In the genomic region with DNA sequence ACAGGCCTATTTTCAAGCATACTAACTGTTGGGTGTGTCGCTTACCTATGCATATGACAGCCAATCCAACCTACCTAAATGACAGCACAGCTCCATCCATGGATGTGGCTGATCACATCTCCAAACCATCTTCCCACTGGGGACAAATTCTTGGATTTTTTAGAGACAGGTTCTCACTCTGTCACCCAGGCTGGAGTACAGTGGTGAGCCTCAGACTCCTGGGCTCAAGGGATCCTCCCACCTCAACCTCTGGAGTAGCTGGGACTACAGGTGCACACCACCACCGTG, we compare ENCODE assay signal across 1 cellular context.
TF ChIP-seq lines count a peak whose summit lies in the region.

No MANE protein-coding gene starts in this region.

TF ChIP-seq in K562, 482 proteins besides CTCF, POLR2A, EP300 and RAD21 (continued from another document):
- TF ChIP-seq, protein P1, sequence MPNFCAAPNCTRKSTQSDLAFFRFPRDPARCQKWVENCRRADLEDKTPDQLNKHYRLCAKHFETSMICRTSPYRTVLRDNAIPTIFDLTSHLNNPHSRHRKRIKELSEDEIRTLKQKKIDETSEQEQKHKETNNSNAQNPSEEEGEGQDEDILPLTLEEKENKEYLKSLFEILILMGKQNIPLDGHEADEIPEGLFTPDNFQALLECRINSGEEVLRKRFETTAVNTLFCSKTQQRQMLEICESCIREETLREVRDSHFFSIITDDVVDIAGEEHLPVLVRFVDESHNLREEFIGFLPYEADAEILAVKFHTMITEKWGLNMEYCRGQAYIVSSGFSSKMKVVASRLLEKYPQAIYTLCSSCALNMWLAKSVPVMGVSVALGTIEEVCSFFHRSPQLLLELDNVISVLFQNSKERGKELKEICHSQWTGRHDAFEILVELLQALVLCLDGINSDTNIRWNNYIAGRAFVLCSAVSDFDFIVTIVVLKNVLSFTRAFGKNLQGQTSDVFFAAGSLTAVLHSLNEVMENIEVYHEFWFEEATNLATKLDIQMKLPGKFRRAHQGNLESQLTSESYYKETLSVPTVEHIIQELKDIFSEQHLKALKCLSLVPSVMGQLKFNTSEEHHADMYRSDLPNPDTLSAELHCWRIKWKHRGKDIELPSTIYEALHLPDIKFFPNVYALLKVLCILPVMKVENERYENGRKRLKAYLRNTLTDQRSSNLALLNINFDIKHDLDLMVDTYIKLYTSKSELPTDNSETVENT (CRISPR knock-in tag; IDR thresholded peaks at IDR 0.05) = peak; percentile 46; the same call in 1 of the 2 replicates
- TF ChIP-seq HDAC6 (IDR thresholded peaks at IDR 0.05; ENCODE audit: low read depth, low read length) (no peak), ELF4 (CRISPR knock-in tag; IDR thresholded peaks at IDR 0.05) (no peak), PHB (CRISPR knock-in tag; IDR thresholded peaks at IDR 0.05) (0 out of 2 replicates have a peak, but pooled peaks have one; percentile 3), ZNF384 (IDR thresholded peaks at IDR 0.05; ENCODE audit: low read depth, low read length) (peak; percentile 24; the same call in 1 of the 2 replicates), TEAD1 (CRISPR knock-in tag; IDR thresholded peaks at IDR 0.05) (peak in 1 of 2 experiments; percentile 51; a peak in 1 of 4 replicates), MCM7 (IDR thresholded peaks at IDR 0.05) (no peak), RFX1 (IDR thresholded peaks at IDR 0.05) (no peak), BRF1 (IDR thresholded peaks at IDR 0.05; ENCODE audit: borderline replicate concordance, extremely low read depth, insufficient read length) (no peak), ELF2 (CRISPR knock-in tag; IDR thresholded peaks at IDR 0.05) (no peak), STAG1 (CRISPR knock-in tag; IDR thresholded peaks at IDR 0.05; ENCODE audit: borderline replicate concordance) (peak; percentile 54; the same call in 1 of the 2 replicates), ZEB2 (IDR thresholded peaks at IDR 0.05) (no peak)
- TF ChIP-seq, protein P2, sequence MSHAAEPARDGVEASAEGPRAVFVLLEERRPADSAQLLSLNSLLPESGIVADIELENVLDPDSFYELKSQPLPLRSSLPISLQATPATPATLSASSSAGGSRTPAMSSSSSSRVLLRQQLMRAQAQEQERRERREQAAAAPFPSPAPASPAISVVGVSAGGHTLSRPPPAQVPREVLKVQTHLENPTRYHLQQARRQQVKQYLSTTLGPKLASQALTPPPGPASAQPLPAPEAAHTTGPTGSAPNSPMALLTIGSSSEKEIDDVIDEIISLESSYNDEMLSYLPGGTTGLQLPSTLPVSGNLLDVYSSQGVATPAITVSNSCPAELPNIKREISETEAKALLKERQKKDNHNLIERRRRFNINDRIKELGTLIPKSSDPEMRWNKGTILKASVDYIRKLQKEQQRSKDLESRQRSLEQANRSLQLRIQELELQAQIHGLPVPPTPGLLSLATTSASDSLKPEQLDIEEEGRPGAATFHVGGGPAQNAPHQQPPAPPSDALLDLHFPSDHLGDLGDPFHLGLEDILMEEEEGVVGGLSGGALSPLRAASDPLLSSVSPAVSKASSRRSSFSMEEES (CRISPR knock-in tag; IDR thresholded peaks at IDR 0.05) = no peak
- TF ChIP-seq, protein P3, sequence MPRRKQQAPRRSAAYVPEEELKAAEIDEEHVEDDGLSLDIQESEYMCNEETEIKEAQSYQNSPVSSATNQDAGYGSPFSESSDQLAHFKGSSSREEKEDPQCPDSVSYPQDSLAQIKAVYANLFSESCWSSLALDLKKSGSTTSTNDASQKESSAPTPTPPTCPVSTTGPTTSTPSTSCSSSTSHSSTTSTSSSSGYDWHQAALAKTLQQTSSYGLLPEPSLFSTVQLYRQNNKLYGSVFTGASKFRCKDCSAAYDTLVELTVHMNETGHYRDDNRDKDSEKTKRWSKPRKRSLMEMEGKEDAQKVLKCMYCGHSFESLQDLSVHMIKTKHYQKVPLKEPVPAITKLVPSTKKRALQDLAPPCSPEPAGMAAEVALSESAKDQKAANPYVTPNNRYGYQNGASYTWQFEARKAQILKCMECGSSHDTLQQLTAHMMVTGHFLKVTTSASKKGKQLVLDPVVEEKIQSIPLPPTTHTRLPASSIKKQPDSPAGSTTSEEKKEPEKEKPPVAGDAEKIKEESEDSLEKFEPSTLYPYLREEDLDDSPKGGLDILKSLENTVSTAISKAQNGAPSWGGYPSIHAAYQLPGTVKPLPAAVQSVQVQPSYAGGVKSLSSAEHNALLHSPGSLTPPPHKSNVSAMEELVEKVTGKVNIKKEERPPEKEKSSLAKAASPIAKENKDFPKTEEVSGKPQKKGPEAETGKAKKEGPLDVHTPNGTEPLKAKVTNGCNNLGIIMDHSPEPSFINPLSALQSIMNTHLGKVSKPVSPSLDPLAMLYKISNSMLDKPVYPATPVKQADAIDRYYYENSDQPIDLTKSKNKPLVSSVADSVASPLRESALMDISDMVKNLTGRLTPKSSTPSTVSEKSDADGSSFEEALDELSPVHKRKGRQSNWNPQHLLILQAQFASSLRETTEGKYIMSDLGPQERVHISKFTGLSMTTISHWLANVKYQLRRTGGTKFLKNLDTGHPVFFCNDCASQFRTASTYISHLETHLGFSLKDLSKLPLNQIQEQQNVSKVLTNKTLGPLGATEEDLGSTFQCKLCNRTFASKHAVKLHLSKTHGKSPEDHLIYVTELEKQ (CRISPR knock-in tag; IDR thresholded peaks at IDR 0.05) = no peak
- TF ChIP-seq, protein P4, sequence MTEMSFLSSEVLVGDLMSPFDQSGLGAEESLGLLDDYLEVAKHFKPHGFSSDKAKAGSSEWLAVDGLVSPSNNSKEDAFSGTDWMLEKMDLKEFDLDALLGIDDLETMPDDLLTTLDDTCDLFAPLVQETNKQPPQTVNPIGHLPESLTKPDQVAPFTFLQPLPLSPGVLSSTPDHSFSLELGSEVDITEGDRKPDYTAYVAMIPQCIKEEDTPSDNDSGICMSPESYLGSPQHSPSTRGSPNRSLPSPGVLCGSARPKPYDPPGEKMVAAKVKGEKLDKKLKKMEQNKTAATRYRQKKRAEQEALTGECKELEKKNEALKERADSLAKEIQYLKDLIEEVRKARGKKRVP (CRISPR knock-in tag; IDR thresholded peaks at IDR 0.05) = no peak
- TF ChIP-seq, protein P5, sequence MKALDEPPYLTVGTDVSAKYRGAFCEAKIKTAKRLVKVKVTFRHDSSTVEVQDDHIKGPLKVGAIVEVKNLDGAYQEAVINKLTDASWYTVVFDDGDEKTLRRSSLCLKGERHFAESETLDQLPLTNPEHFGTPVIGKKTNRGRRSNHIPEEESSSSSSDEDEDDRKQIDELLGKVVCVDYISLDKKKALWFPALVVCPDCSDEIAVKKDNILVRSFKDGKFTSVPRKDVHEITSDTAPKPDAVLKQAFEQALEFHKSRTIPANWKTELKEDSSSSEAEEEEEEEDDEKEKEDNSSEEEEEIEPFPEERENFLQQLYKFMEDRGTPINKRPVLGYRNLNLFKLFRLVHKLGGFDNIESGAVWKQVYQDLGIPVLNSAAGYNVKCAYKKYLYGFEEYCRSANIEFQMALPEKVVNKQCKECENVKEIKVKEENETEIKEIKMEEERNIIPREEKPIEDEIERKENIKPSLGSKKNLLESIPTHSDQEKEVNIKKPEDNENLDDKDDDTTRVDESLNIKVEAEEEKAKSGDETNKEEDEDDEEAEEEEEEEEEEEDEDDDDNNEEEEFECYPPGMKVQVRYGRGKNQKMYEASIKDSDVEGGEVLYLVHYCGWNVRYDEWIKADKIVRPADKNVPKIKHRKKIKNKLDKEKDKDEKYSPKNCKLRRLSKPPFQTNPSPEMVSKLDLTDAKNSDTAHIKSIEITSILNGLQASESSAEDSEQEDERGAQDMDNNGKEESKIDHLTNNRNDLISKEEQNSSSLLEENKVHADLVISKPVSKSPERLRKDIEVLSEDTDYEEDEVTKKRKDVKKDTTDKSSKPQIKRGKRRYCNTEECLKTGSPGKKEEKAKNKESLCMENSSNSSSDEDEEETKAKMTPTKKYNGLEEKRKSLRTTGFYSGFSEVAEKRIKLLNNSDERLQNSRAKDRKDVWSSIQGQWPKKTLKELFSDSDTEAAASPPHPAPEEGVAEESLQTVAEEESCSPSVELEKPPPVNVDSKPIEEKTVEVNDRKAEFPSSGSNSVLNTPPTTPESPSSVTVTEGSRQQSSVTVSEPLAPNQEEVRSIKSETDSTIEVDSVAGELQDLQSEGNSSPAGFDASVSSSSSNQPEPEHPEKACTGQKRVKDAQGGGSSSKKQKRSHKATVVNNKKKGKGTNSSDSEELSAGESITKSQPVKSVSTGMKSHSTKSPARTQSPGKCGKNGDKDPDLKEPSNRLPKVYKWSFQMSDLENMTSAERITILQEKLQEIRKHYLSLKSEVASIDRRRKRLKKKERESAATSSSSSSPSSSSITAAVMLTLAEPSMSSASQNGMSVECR (CRISPR knock-in tag; IDR thresholded peaks at IDR 0.05) = 0 out of 2 replicates have a peak, but pooled peaks have one; percentile 57
- TF ChIP-seq, protein P6, sequence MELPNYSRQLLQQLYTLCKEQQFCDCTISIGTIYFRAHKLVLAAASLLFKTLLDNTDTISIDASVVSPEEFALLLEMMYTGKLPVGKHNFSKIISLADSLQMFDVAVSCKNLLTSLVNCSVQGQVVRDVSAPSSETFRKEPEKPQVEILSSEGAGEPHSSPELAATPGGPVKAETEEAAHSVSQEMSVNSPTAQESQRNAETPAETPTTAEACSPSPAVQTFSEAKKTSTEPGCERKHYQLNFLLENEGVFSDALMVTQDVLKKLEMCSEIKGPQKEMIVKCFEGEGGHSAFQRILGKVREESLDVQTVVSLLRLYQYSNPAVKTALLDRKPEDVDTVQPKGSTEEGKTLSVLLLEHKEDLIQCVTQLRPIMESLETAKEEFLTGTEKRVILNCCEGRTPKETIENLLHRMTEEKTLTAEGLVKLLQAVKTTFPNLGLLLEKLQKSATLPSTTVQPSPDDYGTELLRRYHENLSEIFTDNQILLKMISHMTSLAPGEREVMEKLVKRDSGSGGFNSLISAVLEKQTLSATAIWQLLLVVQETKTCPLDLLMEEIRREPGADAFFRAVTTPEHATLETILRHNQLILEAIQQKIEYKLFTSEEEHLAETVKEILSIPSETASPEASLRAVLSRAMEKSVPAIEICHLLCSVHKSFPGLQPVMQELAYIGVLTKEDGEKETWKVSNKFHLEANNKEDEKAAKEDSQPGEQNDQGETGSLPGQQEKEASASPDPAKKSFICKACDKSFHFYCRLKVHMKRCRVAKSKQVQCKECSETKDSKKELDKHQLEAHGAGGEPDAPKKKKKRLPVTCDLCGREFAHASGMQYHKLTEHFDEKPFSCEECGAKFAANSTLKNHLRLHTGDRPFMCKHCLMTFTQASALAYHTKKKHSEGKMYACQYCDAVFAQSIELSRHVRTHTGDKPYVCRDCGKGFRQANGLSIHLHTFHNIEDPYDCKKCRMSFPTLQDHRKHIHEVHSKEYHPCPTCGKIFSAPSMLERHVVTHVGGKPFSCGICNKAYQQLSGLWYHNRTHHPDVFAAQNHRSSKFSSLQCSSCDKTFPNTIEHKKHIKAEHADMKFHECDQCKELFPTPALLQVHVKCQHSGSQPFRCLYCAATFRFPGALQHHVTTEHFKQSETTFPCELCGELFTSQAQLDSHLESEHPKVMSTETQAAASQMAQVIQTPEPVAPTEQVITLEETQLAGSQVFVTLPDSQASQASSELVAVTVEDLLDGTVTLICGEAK (IDR thresholded peaks at IDR 0.05) = no peak
- TF ChIP-seq, protein P6 (CRISPR knock-in tag; IDR thresholded peaks at IDR 0.05) = 0 out of 2 replicates have a peak, but pooled peaks have one; percentile 1
- TF ChIP-seq, protein P7, sequence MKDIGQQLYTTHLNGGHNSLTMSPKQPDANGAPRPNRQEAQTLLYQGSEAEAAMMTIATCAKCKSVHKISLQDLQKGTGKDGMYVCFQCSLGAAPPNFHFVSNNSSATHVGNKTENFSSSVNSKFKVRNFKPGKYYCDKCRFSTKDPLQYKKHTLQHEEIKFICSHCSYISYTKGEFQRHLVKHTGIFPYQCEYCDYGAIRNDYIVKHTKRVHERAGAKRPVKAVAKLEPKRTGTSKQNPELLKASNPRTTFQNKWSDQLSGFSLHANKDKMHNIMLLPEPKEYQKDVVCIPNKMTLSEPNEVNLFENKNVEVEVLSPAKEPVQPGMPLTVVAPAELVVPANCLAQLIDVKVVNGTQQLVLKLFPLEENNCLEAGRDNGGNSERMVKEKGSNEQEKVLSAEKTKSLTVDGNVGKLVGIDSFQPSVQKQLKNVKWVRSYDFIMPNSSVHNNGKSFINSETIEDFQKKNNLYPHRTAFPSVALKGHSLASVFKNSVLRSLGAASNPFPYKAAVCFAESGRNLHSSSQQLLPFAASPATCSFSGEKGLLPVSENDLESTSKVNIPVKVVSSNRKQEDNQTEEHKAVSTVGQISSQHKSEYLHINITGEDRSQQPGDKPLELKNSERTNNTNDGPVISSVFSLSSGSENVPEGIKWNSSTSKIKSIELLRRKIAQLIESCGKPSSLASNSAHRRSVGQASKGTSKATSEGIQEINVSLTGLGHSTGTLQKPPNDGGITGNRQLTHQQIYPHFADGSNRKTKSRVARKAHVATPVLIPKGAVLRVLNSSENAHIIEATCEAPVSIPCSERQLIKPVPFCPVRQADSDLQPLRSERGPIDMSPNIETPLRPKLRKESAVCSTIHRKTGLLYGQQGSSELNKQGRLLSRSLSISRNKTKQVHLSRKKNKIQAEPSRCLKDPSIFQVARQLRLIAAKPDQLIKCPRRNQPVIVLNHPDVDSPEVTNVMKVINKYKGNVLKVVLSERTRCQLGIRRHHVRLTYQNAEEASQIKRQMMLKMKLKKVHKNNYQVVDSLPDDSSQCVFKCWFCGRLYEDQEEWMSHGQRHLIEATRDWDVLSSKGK (CRISPR knock-in tag; IDR thresholded peaks at IDR 0.05) = no peak
- TF ChIP-seq, protein P8, sequence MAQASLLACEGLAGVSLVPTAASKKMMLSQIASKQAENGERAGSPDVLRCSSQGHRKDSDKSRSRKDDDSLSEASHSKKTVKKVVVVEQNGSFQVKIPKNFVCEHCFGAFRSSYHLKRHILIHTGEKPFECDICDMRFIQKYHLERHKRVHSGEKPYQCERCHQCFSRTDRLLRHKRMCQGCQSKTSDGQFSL (CRISPR knock-in tag; IDR thresholded peaks at IDR 0.05) = 0 out of 2 replicates have a peak, but pooled peaks have one; percentile 50
- TF ChIP-seq, protein P8 (tag; IDR thresholded peaks at IDR 0.05) = no peak
